18 cellular contexts compared by ENCODE assay signal in the genomic region with DNA sequence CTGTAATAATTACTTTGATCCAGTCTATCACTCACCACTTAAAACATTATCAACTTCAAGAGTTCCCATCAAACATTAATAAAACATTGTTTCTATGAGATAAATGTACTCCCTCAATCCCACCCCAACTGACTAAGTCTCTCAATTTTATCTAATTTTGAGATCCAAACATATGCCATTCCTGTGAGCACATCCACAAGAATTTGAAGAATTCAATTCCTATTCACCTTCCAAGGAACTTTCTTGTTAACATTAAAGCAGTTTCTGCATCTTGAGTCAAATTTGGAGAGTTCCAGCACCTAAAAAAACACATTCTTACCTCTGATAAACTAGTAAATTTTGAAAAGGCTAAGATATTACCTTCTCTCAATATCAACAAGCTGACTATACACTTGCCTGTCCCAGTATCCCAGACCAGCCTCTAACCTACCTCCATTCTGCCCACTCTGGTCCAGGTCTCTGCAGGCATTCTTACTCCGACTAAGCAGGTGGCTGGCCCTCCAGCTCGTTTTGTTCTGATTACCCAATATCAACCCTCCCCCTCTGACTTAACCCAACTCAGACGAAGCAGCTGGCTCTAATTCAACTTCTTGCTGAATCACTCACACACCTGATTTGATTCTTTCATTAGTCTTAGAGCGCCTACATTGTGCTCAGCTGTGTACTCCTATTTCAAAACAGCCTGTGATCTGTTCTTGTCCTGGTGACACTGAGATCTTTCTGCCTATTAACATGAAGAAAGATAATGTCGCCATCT.
A peak's percentile ranks its signal among the peaks of the same experiment; 100 is the strongest.
DNase-seq lines count a peak whose midpoint lies in the region; ATAC-seq, FAIRE-seq and TF ChIP-seq lines count a peak whose summit lies in the region.
"Had no signal": no experiment of that assay in that cellular context is flagged by ENCODE, and none has a peak within 500 bp of the region (broad histone marks: within the 10 kb centered on the region; RNA-seq: fewer than 3 reads in every experiment).

No MANE protein-coding gene starts in this region.

- H3K36me3 ChIP-seq in GM23248 (ENCODE audit: low read depth) (no peaks in the 10 kb centered on the region), endothelial cell of umbilical vein (ENCODE audit: control insufficient read depth in 2 of 2, extremely low read depth in 1 of 2, insufficient read depth in 2 of 2, low read length in 2 of 2) (no peaks in the 10 kb centered on the region)
- H3K36me3 ChIP-seq: sigmoid colon, SJCRH30, suprapubic skin had no signal

- no peaks in the 10 kb centered on the region for H3K9me2 ChIP-seq in GM23248 (ENCODE audit: insufficient read depth)

- H3K27me3 ChIP-seq in GM23248 (replicated peaks; ENCODE audit: insufficient read depth) (0 out of 2 replicates have a peak, but pooled peaks cover 5% of the 10 kb centered on the region), endothelial cell of umbilical vein (ENCODE audit: control insufficient read depth in 2 of 2, insufficient read depth in 2 of 2, low read length in 2 of 2) (no peaks in the 10 kb centered on the region)
- H3K27me3 ChIP-seq: sigmoid colon, SJCRH30, suprapubic skin had no signal

- in situ Hi-C loops in GM23248 (cut with MboI) = no loop called here

- no peaks in the 10 kb centered on the region for H3K4me1 Mint-ChIP-seq in nephron
- H3K4me1 Mint-ChIP-seq: activated naive CD8-positive, alpha-beta T cell treated with anti-CD3 and anti-CD28 coated beads, Interleukin-2, amount 50 U/mL, for 24 hours had no signal

- BruUV-seq in endothelial cell of umbilical vein (replicated peaks; lab: Mats Ljungman, UMichigan) = no TSS peak

- H3K27ac Mint-ChIP-seq in nephron = peak overlapping the region in 2 of 3 experiments; percentile 6 to 24
- H3K27ac Mint-ChIP-seq: activated naive CD8-positive, alpha-beta T cell treated with anti-CD3 and anti-CD28 coated beads, Interleukin-2, amount 50 U/mL, for 24 hours had no signal

- no peak for TF ChIP-seq CTCF in endothelial cell of umbilical vein (IDR thresholded peaks at IDR 0.05; ENCODE audit: extremely low read depth in 1 of 2, insufficient read depth in 1 of 2, low read depth in 1 of 2, low read length in 2 of 2)
- no peak for TF ChIP-seq CTCF in nephron (IDR thresholded peaks at IDR 0.05; ENCODE audit: unreplicated experiment in 3 of 3)

- H3K79me2 ChIP-seq in GM23248 (ENCODE audit: insufficient read depth) (no peaks in the 10 kb centered on the region), endothelial cell of umbilical vein (ENCODE audit: control insufficient read depth, insufficient read depth, low read length) (no peaks in the 10 kb centered on the region)

- H3K9ac ChIP-seq in GM23248 (no peak overlapping the region), endothelial cell of umbilical vein (replicated peaks; ENCODE audit: extremely low read depth, insufficient read depth, low read length) (no peak overlapping the region)

- DNase-seq in GM23248 (no peak), NCI-H69 (lab: John Stamatoyannopoulos, UW) (peak; percentile 84), endothelial cell of umbilical vein (ENCODE audit: low read depth, low spot score) (no peak), HuH-7.5 (ENCODE audit: low spot score) (no peak), NOMO-1 treated with dmso at 0.1 percent for 144 hours (lab: John Stamatoyannopoulos, UW; ENCODE audit: unreplicated experiment) (no peak), Right ventricle myocardium inferior (ENCODE audit: missing footprints) (no peak)
- DNase-seq: activated naive CD8-positive, alpha-beta T cell treated with anti-CD3 and anti-CD28 coated beads, Interleukin-2, amount 50 U/mL, for 24 hours; COR-L47; effector memory CD4-positive, alpha-beta T cell; hippocampal formation; KG1; sigmoid colon; SJCRH30 had no signal

- H3K27ac ChIP-seq in GM23248 (no peak overlapping the region), endothelial cell of umbilical vein (ENCODE audit: insufficient read depth, low read depth, low read length) (no peak overlapping the region)
- H3K27ac ChIP-seq: sigmoid colon, SJCRH30, suprapubic skin, VCaP had no signal

- ATAC-seq in GM19328 (IDR thresholded peaks at IDR 0.05; ENCODE audit: unreplicated experiment) = no peak
- ATAC-seq in Right ventricle myocardium inferior = no peak
- ATAC-seq: activated naive CD8-positive, alpha-beta T cell treated with anti-CD3 and anti-CD28 coated beads, Interleukin-2, amount 50 U/mL, for 24 hours; HCT116 had no signal

- no peaks in the 10 kb centered on the region for H3K36me3 Mint-ChIP-seq in nephron (ENCODE audit: low read depth)

- H3F3A ChIP-seq in GM23248 (ENCODE audit: insufficient read depth) = 0 out of 2 replicates have a peak, but pooled peaks cover 4% of the 10 kb centered on the region

- POLR2A ChIA-PET in endothelial cell of umbilical vein (lab: Charles Lee) = no interaction called here

- H3K4me3 Mint-ChIP-seq in nephron = no peak overlapping the region
- H3K4me3 Mint-ChIP-seq: activated naive CD8-positive, alpha-beta T cell treated with anti-CD3 and anti-CD28 coated beads, Interleukin-2, amount 50 U/mL, for 24 hours had no signal

- H4K20me1 ChIP-seq in GM23248 (ENCODE audit: insufficient read depth) (no peaks in the 10 kb centered on the region), endothelial cell of umbilical vein (replicated peaks; ENCODE audit: control insufficient read depth, extremely low read depth, insufficient read depth, low read length) (no peaks in the 10 kb centered on the region)

- no peaks in the 10 kb centered on the region for H3K9me3 Mint-ChIP-seq in nephron
- H3K9me3 Mint-ChIP-seq: activated naive CD8-positive, alpha-beta T cell treated with anti-CD3 and anti-CD28 coated beads, Interleukin-2, amount 50 U/mL, for 24 hours had no signal

- H3K9me3 ChIP-seq in GM23248 (ENCODE audit: low read depth) = no peaks in the 10 kb centered on the region
- H3K9me3 ChIP-seq in endothelial cell of umbilical vein (replicated peaks; ENCODE audit: control insufficient read depth, insufficient read depth, low read length) = no peaks in the 10 kb centered on the region
- H3K9me3 ChIP-seq: sigmoid colon, SJCRH30, suprapubic skin had no signal

- TF ChIP-seq POLR2A in endothelial cell of umbilical vein (IDR thresholded peaks at IDR 0.05; ENCODE audit: low read depth, low read length) = no peak

- WGBS in GM23248 (ENCODE audit: low coverage in 1 of 2, low lambda C conversion rate in 2 of 2, missing lambda C conversion rate in 2 of 2), 2 experiments = 27 to 31% methylated on average over 5 of the region's 5 CpGs

- H3K27me3 Mint-ChIP-seq in nephron (ENCODE audit: low read depth) = no peaks in the 10 kb centered on the region
- H3K27me3 Mint-ChIP-seq: activated naive CD8-positive, alpha-beta T cell treated with anti-CD3 and anti-CD28 coated beads, Interleukin-2, amount 50 U/mL, for 24 hours had no signal

- dilution Hi-C loops in endothelial cell of umbilical vein (cut with MboI; ENCODE audit: extremely low pct_ligation_motif_present, low sequenced_read_pairs) = no loop called here

- CTCF ChIA-PET in endothelial cell of umbilical vein (lab: Charles Lee) = interaction anchor here (1.3 kb wide), 1 partner anchor 9 kb away, joined by 3 read pairs; no protein-coding TSS in a partner anchor

- H3K4me2 ChIP-seq in GM23248 (ENCODE audit: unreplicated experiment) (peak overlapping the region; percentile 48), endothelial cell of umbilical vein (ENCODE audit: insufficient read depth, low read length) (no peak overlapping the region)

- no peak overlapping the region for H3K4me3 ChIP-seq in GM23248
- H3K4me3 ChIP-seq in endothelial cell of umbilical vein (replicated peaks in 1 of 3; ENCODE audit: insufficient read depth in 1 of 3, low read depth in 1 of 3, low read length in 3 of 3) = no peak overlapping the region
- H3K4me3 ChIP-seq: sigmoid colon, SJCRH30, suprapubic skin had no signal

- H3K4me1 ChIP-seq in GM23248 (ENCODE audit: insufficient read depth) (peaks cover 11% of the 10 kb centered on the region; the same call in 1 of the 2 replicates), endothelial cell of umbilical vein (ENCODE audit: control insufficient read depth, extremely low read depth, insufficient read depth, low read length) (no peaks in the 10 kb centered on the region)
- H3K4me1 ChIP-seq: sigmoid colon, SJCRH30, suprapubic skin had no signal

- peak; percentile 50 for FAIRE-seq in endothelial cell of umbilical vein (lab: Jason Lieb, UNC)

- H3K9me1 ChIP-seq in endothelial cell of umbilical vein (replicated peaks; ENCODE audit: control insufficient read depth, extremely low read depth, insufficient read depth, low read length) = no peaks in the 10 kb centered on the region

- H2AFZ ChIP-seq in GM23248 (no peak overlapping the region), endothelial cell of umbilical vein (ENCODE audit: low read depth, low read length) (no peak overlapping the region)

- intact Hi-C loops in endothelial cell of umbilical vein (cut with micrococcal nuclease) (no loop called here), Right ventricle myocardium inferior (cut with DNase I) (no loop called here)

TF ChIP-seq in endothelial cell of umbilical vein, 7 proteins besides CTCF, POLR2A, EP300 and RAD21:
- TF ChIP-seq MAX (IDR thresholded peaks at IDR 0.05; ENCODE audit: insufficient read depth, insufficient read length) (no peak), POLR2AphosphoS5 (IDR thresholded peaks at IDR 0.05; ENCODE audit: insufficient read depth, low read depth, low read length) (no peak)
